ENCODE assay signal across 9 cellular contexts in the genomic region with DNA sequence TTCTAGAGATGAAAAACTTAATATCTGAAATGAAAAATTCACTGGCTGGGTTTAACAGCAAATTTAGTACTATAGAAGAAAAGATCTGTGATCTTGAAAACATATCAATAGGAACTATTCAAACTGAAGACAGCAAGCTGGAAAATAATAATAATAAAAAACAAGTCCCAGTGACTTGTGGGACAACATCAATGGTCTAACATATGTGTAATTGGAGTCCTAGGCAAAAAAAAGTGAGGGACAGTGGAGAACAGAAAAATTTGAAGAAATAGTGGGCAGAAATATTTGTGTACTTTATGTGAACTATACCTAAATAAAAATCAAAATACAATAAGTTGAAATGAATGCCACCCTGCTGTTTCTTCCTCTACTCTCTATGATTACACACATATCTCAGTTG. TPM values are rescaled to one million over a fixed set of nuclear protein-coding genes. Genes with fewer than 3 reads are reported as not detected.
"Had no signal": no experiment of that assay in that cellular context is flagged by ENCODE, and none has a peak within 500 bp of the region (broad histone marks: within the 10 kb centered on the region; RNA-seq: fewer than 3 reads in every experiment).

No MANE protein-coding gene starts in this region.

- DNase-seq: HCEC 1CT, HFFc6, IMR-90, KG1 had no signal

- H3K27ac ChIP-seq: HL-60 had no signal

- H3K4me3 ChIP-seq: K562 had no signal

RNA-seq across cellular contexts. Expression of a gene that starts 2.4 kb away (rescaled TPM):
- total RNA-seq: H1, H9, HFFc6, HT1080, K562 had no signal
- polyA plus RNA-seq: H1, K562 had no signal

RNA-seq across cellular contexts. Expression of a gene that starts 25.8 kb away (rescaled TPM):
- total RNA-seq: H9, HFFc6, HT1080, IMR-90, K562 had no signal
- polyA plus RNA-seq: IMR-90, K562 had no signal

RNA-seq across cellular contexts. Expression of a gene that starts 30.8 kb away (rescaled TPM):
- total RNA-seq: H1, H9, HFFc6, HT1080, IMR-90, K562 had no signal
- polyA plus RNA-seq: H1, IMR-90, K562 had no signal
